Comparison of ENCODE assay signal across 8 cellular contexts in genomic region chr19:56393119-56394012, GRCh38. TPM values are rescaled to one million over a fixed set of nuclear protein-coding genes. Genes with fewer than 3 reads are reported as not detected.
A peak's percentile ranks its signal among the peaks of the same experiment; 100 is the strongest.
DNase-seq lines count a peak whose midpoint lies in the region; ATAC-seq lines count a peak whose summit lies in the region.

Gene ZNF582 (minus strand): TSS chr19:56393534. CDS start chr19:56391752, 1,782 bp downstream.

- peaks cover 3% of the 10 kb centered on the region for H3K4me1 ChIP-seq in mononuclear cell (ENCODE audit: insufficient read depth, low read length)

- H3K27me3 ChIP-seq in mononuclear cell (ENCODE audit: insufficient read depth, low read length), result no peaks in the 10 kb centered on the region

- H3K4me3 ChIP-seq in mononuclear cell (ENCODE audit: low read length), result peak within 1 kb of the TSS; percentile 60

- DNase-seq in Ammon's horn (ENCODE audit: low spot score) (peak; percentile 98), NCI-H748 treated with DMSO at 0.1 percent for 48 hours (lab: John Stamatoyannopoulos, UW) (peak; percentile 89), activated T-cell treated with anti-CD3 and anti-CD28 coated beads for 1 hour (ENCODE audit: low read depth) (peak; percentile 84), epithelial cell of prostate (ENCODE audit: low read depth, low spot score) (peak; percentile 89)
- peak; percentile 73 to 86 for DNase-seq in stimulated activated CD8-positive, alpha-beta memory T cell treated with anti-CD3 and anti-CD28 coated beads, Interleukin-2, amount 100 ng/mL, for 48 hours (ENCODE audit: low read depth in 2 of 2)

- H3K9me3 ChIP-seq in mononuclear cell (ENCODE audit: low read depth, low read length), result peaks cover 18% of the 10 kb centered on the region

- peak; percentile 93 for ATAC-seq in GM19043 (IDR thresholded peaks at IDR 0.05; ENCODE audit: low read depth, unreplicated experiment)
- ATAC-seq in HG03439 (IDR thresholded peaks at IDR 0.05; ENCODE audit: unreplicated experiment), result peak; percentile 94

- peak within 1 kb of the TSS; percentile 71 for H3K27ac ChIP-seq in epithelial cell of prostate

RNA-seq across cellular contexts. Expression of gene ZNF582, which starts in this region (rescaled TPM):
- 1.4 TPM for total RNA-seq in mononuclear cell

Comparison
In these comparisons a context has a peak if more than half of its experiments do, and no peak if none do; other contexts are left out.
1. Peak in every context shown above with its lines: DNase-seq, ATAC-seq, H3K4me3 ChIP-seq and H3K27ac ChIP-seq.